ENCODE assay signal across 18 cellular contexts in the genomic region with DNA sequence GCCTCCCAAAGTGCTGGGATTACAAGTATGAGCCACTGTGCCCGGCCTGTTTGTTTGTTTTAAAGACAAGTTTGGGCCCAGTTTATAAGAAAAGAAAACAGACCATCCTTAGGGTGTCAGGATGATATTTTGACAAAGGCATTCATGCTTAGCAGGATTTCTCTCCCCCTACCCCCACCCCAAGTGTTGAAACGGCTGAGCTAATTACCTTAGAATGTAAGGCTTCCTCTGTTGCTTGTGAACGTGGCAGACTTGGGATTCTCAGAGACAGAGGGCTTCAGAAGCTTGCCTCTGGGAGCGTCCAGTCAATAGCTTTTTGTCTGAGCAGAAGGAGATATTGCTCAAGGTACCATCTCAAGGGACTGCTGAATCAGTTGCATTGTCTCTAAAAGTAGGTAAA. TPM values are rescaled to one million over a fixed set of nuclear protein-coding genes. Genes with fewer than 3 reads are reported as not detected.
A peak's percentile ranks its signal among the peaks of the same experiment; 100 is the strongest.
DNase-seq lines count a peak whose midpoint lies in the region; ATAC-seq, FAIRE-seq and TF ChIP-seq lines count a peak whose summit lies in the region.
"Had no signal": no experiment of that assay in that cellular context is flagged by ENCODE, and none has a peak within 500 bp of the region (broad histone marks: within the 10 kb centered on the region; RNA-seq: fewer than 3 reads in every experiment).

No MANE protein-coding gene starts in this region.

- no peak for DNase-seq in HepG2 (ENCODE audit: low spot score)
- no peak for DNase-seq in right lobe of liver
- no peak for DNase-seq in chondrocyte (ENCODE audit: low spot score)
- DNase-seq in left kidney (ENCODE audit: low read depth, low spot score), result peak; percentile 73
- no peak for DNase-seq in activated effector memory CD4-positive, alpha-beta T cell treated with anti-CD3 and anti-CD28 coated beads, Interleukin-2, amount 50 U/mL, for 16 hours
- no peak for DNase-seq in activated T-cell treated with anti-CD3 and anti-CD28 coated beads for 4 hours
- DNase-seq in Kasumi-1 (lab: John Stamatoyannopoulos, UW), result no peak
- DNase-seq: 8988T; Caco-2; NCI-H2029; NCI-H524 treated with DMSO at 0.1 percent for 48 hours; PC-3; posterior cingulate gyrus; stimulated activated CD4-positive, alpha-beta T cell treated with anti-CD3 and anti-CD28 coated beads, Interleukin-15, amount 100 ng/mL, for 24 hours; SW 1271 had no signal

- H2AFZ ChIP-seq in HepG2 (ENCODE audit: low read length), result no peak overlapping the region

- no peak overlapping the region for H3K4me3 ChIP-seq in HepG2 (replicated peaks in 1 of 3; ENCODE audit: insufficient read depth in 1 of 3, low read depth in 2 of 3, low read length in 3 of 3)
- no peak overlapping the region for H3K4me3 ChIP-seq in right lobe of liver

- peak overlapping the region; percentile 36 for H3K27ac Mint-ChIP-seq in chondrocyte (ENCODE audit: unreplicated experiment)
- H3K27ac Mint-ChIP-seq: brain had no signal

- no peak overlapping the region for H3K4me3 Mint-ChIP-seq in chondrocyte (ENCODE audit: unreplicated experiment)
- H3K4me3 Mint-ChIP-seq: brain had no signal

- BruUV-seq in HepG2 (replicated peaks; lab: Mats Ljungman, UMichigan), result no TSS peak

- intact Hi-C loops in HepG2 (cut with micrococcal nuclease; ENCODE audit: unreplicated experiment), result no loop called here
- intact Hi-C loops in right lobe of liver (cut with DNase I), result no loop called here

- TF ChIP-seq POLR2A in HepG2 (IDR thresholded peaks at IDR 0.05; ENCODE audit: insufficient read depth in 1 of 2, low read depth in 2 of 2, low read length in 2 of 2) (no peak), right lobe of liver (IDR thresholded peaks at IDR 0.05) (no peak)

- peaks cover 92% of the 10 kb centered on the region for H4K20me1 ChIP-seq in HepG2 (ENCODE audit: insufficient read depth, low read length)

- TF ChIP-seq EP300 in HepG2 (IDR thresholded peaks at IDR 0.05; ENCODE audit: low read depth in 2 of 2, low read length in 2 of 2) (no peak), HepG2 (CRISPR knock-in tag; IDR thresholded peaks at IDR 0.05; ENCODE audit: borderline replicate concordance) (no peak)

- 89% methylated on average over 4 of the region's 4 CpGs for WGBS in HepG2 (ENCODE audit: low lambda C conversion rate)
- WGBS in right lobe of liver (ENCODE audit: insufficient coverage, low coverage, low lambda C conversion rate, missing lambda C conversion rate), result 100% methylated on average over 2 of the region's 4 CpGs

- TF ChIP-seq RAD21 in HepG2 (CRISPR knock-in tag; IDR thresholded peaks at IDR 0.05), result no peak

- no peaks in the 10 kb centered on the region for H3K27me3 ChIP-seq in HepG2 (ENCODE audit: control insufficient read depth in 1 of 2, insufficient read depth in 2 of 2, low read length in 2 of 2)
- H3K27me3 ChIP-seq in right lobe of liver, result no peaks in the 10 kb centered on the region

- TF ChIP-seq CTCF in HepG2 (CRISPR knock-in tag; IDR thresholded peaks at IDR 0.05) (no peak), right lobe of liver (IDR thresholded peaks at IDR 0.05) (no peak), chondrocyte (IDR thresholded peaks at IDR 0.05) (no peak)

- no peak for FAIRE-seq in HepG2 (lab: Jason Lieb, UNC)
- FAIRE-seq: keratinocyte had no signal

- H3K9ac ChIP-seq in HepG2 (ENCODE audit: insufficient read depth, low read depth, low read length), result no peak overlapping the region

- H3K9me3 ChIP-seq in HepG2 (ENCODE audit: low read length), result no peaks in the 10 kb centered on the region
- no peaks in the 10 kb centered on the region for H3K9me3 ChIP-seq in right lobe of liver
- H3K9me3 ChIP-seq: Caco-2 had no signal

- no peaks in the 10 kb centered on the region for H3K27me3 Mint-ChIP-seq in chondrocyte (ENCODE audit: low read depth)
- H3K27me3 Mint-ChIP-seq: brain had no signal

- peak overlapping the region; percentile 16 for H3K27ac ChIP-seq in HepG2 (ENCODE audit: extremely low read length, insufficient read depth, low read length)
- no peak overlapping the region for H3K27ac ChIP-seq in right lobe of liver

- peaks cover 85% of the 10 kb centered on the region for H3K4me1 ChIP-seq in HepG2 (ENCODE audit: insufficient read depth, low read length)
- H3K4me1 ChIP-seq in right lobe of liver, result peaks cover 0 to 7% (median 3%) of the 10 kb centered on the region in 4 donors

- H3K36me3 ChIP-seq in HepG2 (replicated peaks in 1 of 2; ENCODE audit: control insufficient read depth in 1 of 2, insufficient read depth in 2 of 2, low read length in 2 of 2) (peaks cover 0 to 21% of the 10 kb centered on the region in 2 experiments; a peak in 4 of 5 replicates), right lobe of liver (no peaks in the 10 kb centered on the region)

- no peak overlapping the region for H3K4me2 ChIP-seq in HepG2 (ENCODE audit: low read depth, low read length)

- no peaks in the 10 kb centered on the region for H3K36me3 Mint-ChIP-seq in chondrocyte (ENCODE audit: low read depth)

- peaks cover 94% of the 10 kb centered on the region for H3K79me2 ChIP-seq in HepG2 (ENCODE audit: insufficient read depth, low read length)

- CTCF ChIA-PET in HepG2 (lab: Yijun Ruan, JAX; ENCODE audit: low intra/inter-chr PET ratio, low total read pairs), result no interaction called here

- in situ Hi-C loops in HepG2 (cut with HindIII; ENCODE audit: extremely low pct_ligation_motif_present, low pct_unique_long_range_greater_than_20kb), result no loop called here

- H3K9me3 Mint-ChIP-seq in chondrocyte (ENCODE audit: low read depth), result no peaks in the 10 kb centered on the region
- H3K9me3 Mint-ChIP-seq: brain had no signal

- peaks cover 21% of the 10 kb centered on the region for H3K4me1 Mint-ChIP-seq in chondrocyte (ENCODE audit: low read depth)

- ATAC-seq in HepG2 (no peak), right lobe of liver (no peak), GM18909 (IDR thresholded peaks at IDR 0.05; ENCODE audit: poor library complexity, unreplicated experiment) (no peak)
- ATAC-seq: PC-3 had no signal

- POLR2A ChIA-PET in HepG2 (lab: Yijun Ruan, JAX), result interaction anchor here (1.0 kb wide), 1 partner anchor 19 kb away, joined by 3 read pairs; no protein-coding TSS in a partner anchor

TF ChIP-seq in HepG2, 621 proteins besides CTCF, POLR2A, EP300 and RAD21:
- TF ChIP-seq BCL6 (CRISPR knock-in tag; IDR thresholded peaks at IDR 0.05), result peak; percentile 38; the same call in 1 of the 2 replicates
- TF ChIP-seq ZNF597 (CRISPR knock-in tag; IDR thresholded peaks at IDR 0.05), result no peak

RNA-seq across cellular contexts. Expression of gene FLNB, which starts 24.0 kb away (rescaled TPM):
- total RNA-seq in HepG2 (2016; rRNA removed; fragmentation: Illumina TruSeq; extraction: Trizol) (48.8 and 130 TPM in 2 replicates), right lobe of liver (100 to 1,000 TPM in 2 of 6 experiments, 10 to 100 TPM in 4; 48.4 to 109 (median 97.8) TPM), chondrocyte (56.5 to 75.3 TPM (median 70.2 TPM) in 3 replicates)
- total RNA-seq in HepG2 (2016; cell fraction: cytosol; rRNA removed; fragmentation: Illumina TruSeq; extraction: Trizol; ENCODE audit: low read depth), result 13.1 and 13.3 TPM in 2 replicates
- 39.2 and 136 TPM in 2 replicates for total RNA-seq in HepG2 (2016; cell fraction: insoluble cytoplasmic fraction; rRNA removed; fragmentation: Illumina TruSeq; extraction: Trizol)
- 18.9 and 22.5 TPM in 2 replicates for total RNA-seq in HepG2 (2016; cell fraction: membrane; rRNA removed; fragmentation: Illumina TruSeq; extraction: Trizol)
- total RNA-seq in HepG2 (2016; cell fraction: nucleus; rRNA removed; fragmentation: Illumina TruSeq; extraction: Trizol), result 211 and 228 TPM in 2 replicates
- 106 and 126 TPM in 2 replicates for polyA plus RNA-seq in HepG2 (2011; rRNA removed)
- 92.4 and 98.4 TPM in 2 replicates for polyA plus RNA-seq in HepG2 (2011; cell fraction: cytosol; rRNA removed)
- 739 and 796 TPM in 2 replicates for polyA plus RNA-seq in HepG2 (2011; cell fraction: nucleus; rRNA removed)
- polyA plus RNA-seq in HepG2 (2012), result 198 and 216 TPM in 2 replicates
- polyA plus RNA-seq in HepG2 (2016; cell fraction: cytosol; fragmentation: Illumina TruSeq; extraction: Trizol; ENCODE audit: low read depth), result 8.9 and 9.6 TPM in 2 replicates
- polyA plus RNA-seq in HepG2 (2016; cell fraction: insoluble cytoplasmic fraction; fragmentation: Illumina TruSeq; extraction: Trizol; ENCODE audit: low read depth), result 41.9 and 44.7 TPM in 2 replicates
- 15.4 and 16.3 TPM in 2 replicates for polyA plus RNA-seq in HepG2 (2016; cell fraction: membrane; fragmentation: Illumina TruSeq; extraction: Trizol; ENCODE audit: low read depth)
- polyA plus RNA-seq in HepG2 (2016; cell fraction: nucleus; fragmentation: Illumina TruSeq; extraction: Trizol; ENCODE audit: insufficient read depth, low read depth), result 270 and 279 TPM in 2 replicates
- polyA minus RNA-seq in HepG2 (2011; rRNA and poly(A)+ RNA removed; ENCODE audit: low replicate concordance), result 277 and 558 TPM in 2 replicates
- 259 and 274 TPM in 2 replicates for polyA minus RNA-seq in HepG2 (2011; cell fraction: cytosol; rRNA and poly(A)+ RNA removed)
- polyA minus RNA-seq in HepG2 (2011; cell fraction: nucleus; rRNA and poly(A)+ RNA removed), result 831 and 1,056 TPM in 2 replicates
